In genomic region chr22:19974935-19975706, GRCh38 we compare ENCODE assay signal across 1 cellular context.
TF ChIP-seq lines count a peak whose summit lies in the region.

No MANE protein-coding gene starts in this region.

TF ChIP-seq in K562, 482 proteins besides CTCF, POLR2A, EP300 and RAD21 (continued from another document and continues in another):
- TF ChIP-seq ZBTB40 (IDR thresholded peaks at IDR 0.05) = no peak
- TF ChIP-seq ZBTB40 (CRISPR knock-in tag; IDR thresholded peaks at IDR 0.05) = no peak
- no peak for TF ChIP-seq ZBTB49 (CRISPR knock-in tag; IDR thresholded peaks at IDR 0.05; ENCODE audit: borderline replicate concordance)
- TF ChIP-seq SAP30 (IDR thresholded peaks at IDR 0.05; ENCODE audit: borderline replicate concordance, insufficient read depth, low read depth, low read length, poor library complexity, severe bottlenecking) = peak; percentile 52
- peak; percentile 75 for TF ChIP-seq POLR2G (IDR thresholded peaks at IDR 0.05; ENCODE audit: low read depth, low read length)
- TF ChIP-seq PKNOX1 (IDR thresholded peaks at IDR 0.05) = no peak; the same call in 1 of the 2 replicates
- TF ChIP-seq CBFA2T2 (conservative IDR thresholded peaks at IDR 0.05) = peak; percentile 64
- no peak for TF ChIP-seq RBM34 (IDR thresholded peaks at IDR 0.05; ENCODE audit: borderline replicate concordance, insufficient read depth, low read length)
- no peak for TF ChIP-seq ZNF324 (CRISPR knock-in tag; IDR thresholded peaks at IDR 0.05)
- peak; percentile 21; the same call in 1 of the 2 replicates for TF ChIP-seq SMAD4 (CRISPR knock-in tag; conservative IDR thresholded peaks at IDR 0.05)
- TF ChIP-seq NRF1 (conservative IDR thresholded peaks at IDR 0.05 in 1 of 2, IDR thresholded peaks at IDR 0.05 in 1 of 2) = peak; percentile 52 to 65
- no peak for TF ChIP-seq ZNF395 (CRISPR knock-in tag; IDR thresholded peaks at IDR 0.05)
- peak; percentile 87 for TF ChIP-seq ARID1B (IDR thresholded peaks at IDR 0.05)
- no peak for TF ChIP-seq REST (CRISPR knock-in tag; IDR thresholded peaks at IDR 0.05; ENCODE audit: low read depth)
- TF ChIP-seq KLF13 (tag; IDR thresholded peaks at IDR 0.05; ENCODE audit: borderline replicate concordance, low read depth) = 0 out of 2 replicates have a peak, but pooled peaks have one; percentile 43
- peak; percentile 31; the same call in 1 of the 2 replicates for TF ChIP-seq HLTF (IDR thresholded peaks at IDR 0.05)
- 0 out of 2 replicates have a peak, but pooled peaks have one; percentile 26 for TF ChIP-seq ZSCAN29 (IDR thresholded peaks at IDR 0.05)
- TF ChIP-seq L3MBTL2 (IDR thresholded peaks at IDR 0.05) = peak; percentile 47; the same call in 1 of the 2 replicates
- TF ChIP-seq FOXJ2 (tag; IDR thresholded peaks at IDR 0.05) = no peak
- 0 out of 2 replicates have a peak, but pooled peaks have one; percentile 54 for TF ChIP-seq EGR1 (conservative IDR thresholded peaks at IDR 0.05)
- TF ChIP-seq CCAR2 (IDR thresholded peaks at IDR 0.05; ENCODE audit: low read depth, low read length) = no peak
- no peak for TF ChIP-seq THRAP3 (IDR thresholded peaks at IDR 0.05; ENCODE audit: borderline replicate concordance)
- TF ChIP-seq SPI1 (IDR thresholded peaks at IDR 0.05; ENCODE audit: borderline replicate concordance, low read depth, low read length) = peak; percentile 96
- peak in 1 of 2 experiments; percentile 63; a peak in 2 of 4 replicates for TF ChIP-seq HDAC1 (IDR thresholded peaks at IDR 0.05)
- peak in 1 of 2 experiments; percentile 24; a peak in 1 of 3 replicates for TF ChIP-seq CBX3 (IDR thresholded peaks at IDR 0.05; ENCODE audit: borderline replicate concordance in 1 of 2, low read length in 2 of 2)
- TF ChIP-seq JUND (IDR thresholded peaks at IDR 0.05; ENCODE audit: borderline replicate concordance, low read depth, low read length) = peak; percentile 42
- peak; percentile 29; the same call in 1 of the 3 replicates for TF ChIP-seq JUND (tag; IDR thresholded peaks at IDR 0.05; ENCODE audit: borderline replicate concordance, low read depth, low read length)
- peak; percentile 83; the same call in 1 of the 2 replicates for TF ChIP-seq KLF16 (IDR thresholded peaks at IDR 0.05)
- peak; percentile 46; the same call in 1 of the 2 replicates for TF ChIP-seq MAFF (IDR thresholded peaks at IDR 0.05; ENCODE audit: low read length)
- no peak for TF ChIP-seq PCBP1 (IDR thresholded peaks at IDR 0.05; ENCODE audit: low read depth, low read length, poor library complexity, severe bottlenecking)
- TF ChIP-seq, protein P1, sequence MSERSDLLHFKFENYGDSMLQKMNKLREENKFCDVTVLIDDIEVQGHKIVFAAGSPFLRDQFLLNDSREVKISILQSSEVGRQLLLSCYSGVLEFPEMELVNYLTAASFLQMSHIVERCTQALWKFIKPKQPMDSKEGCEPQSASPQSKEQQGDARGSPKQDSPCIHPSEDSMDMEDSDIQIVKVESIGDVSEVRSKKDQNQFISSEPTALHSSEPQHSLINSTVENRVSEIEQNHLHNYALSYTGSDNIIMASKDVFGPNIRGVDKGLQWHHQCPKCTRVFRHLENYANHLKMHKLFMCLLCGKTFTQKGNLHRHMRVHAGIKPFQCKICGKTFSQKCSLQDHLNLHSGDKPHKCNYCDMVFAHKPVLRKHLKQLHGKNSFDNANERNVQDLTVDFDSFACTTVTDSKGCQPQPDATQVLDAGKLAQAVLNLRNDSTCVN (CRISPR knock-in tag; IDR thresholded peaks at IDR 0.05) = peak; percentile 77; the same call in 1 of the 2 replicates
- TF ChIP-seq, protein P2, sequence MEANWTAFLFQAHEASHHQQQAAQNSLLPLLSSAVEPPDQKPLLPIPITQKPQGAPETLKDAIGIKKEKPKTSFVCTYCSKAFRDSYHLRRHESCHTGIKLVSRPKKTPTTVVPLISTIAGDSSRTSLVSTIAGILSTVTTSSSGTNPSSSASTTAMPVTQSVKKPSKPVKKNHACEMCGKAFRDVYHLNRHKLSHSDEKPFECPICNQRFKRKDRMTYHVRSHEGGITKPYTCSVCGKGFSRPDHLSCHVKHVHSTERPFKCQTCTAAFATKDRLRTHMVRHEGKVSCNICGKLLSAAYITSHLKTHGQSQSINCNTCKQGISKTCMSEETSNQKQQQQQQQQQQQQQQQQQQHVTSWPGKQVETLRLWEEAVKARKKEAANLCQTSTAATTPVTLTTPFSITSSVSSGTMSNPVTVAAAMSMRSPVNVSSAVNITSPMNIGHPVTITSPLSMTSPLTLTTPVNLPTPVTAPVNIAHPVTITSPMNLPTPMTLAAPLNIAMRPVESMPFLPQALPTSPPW (CRISPR knock-in tag; IDR thresholded peaks at IDR 0.05) = 0 out of 2 replicates have a peak, but pooled peaks have one; percentile 24
- TF ChIP-seq, protein P3, sequence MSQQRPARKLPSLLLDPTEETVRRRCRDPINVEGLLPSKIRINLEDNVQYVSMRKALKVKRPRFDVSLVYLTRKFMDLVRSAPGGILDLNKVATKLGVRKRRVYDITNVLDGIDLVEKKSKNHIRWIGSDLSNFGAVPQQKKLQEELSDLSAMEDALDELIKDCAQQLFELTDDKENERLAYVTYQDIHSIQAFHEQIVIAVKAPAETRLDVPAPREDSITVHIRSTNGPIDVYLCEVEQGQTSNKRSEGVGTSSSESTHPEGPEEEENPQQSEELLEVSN (IDR thresholded peaks at IDR 0.05; ENCODE audit: borderline replicate concordance in 1 of 2, extremely low read depth in 1 of 2, insufficient read depth in 1 of 2, insufficient read length in 1 of 2, low read depth in 1 of 2, low read length in 1 of 2, poor library complexity in 1 of 2, severe bottlenecking in 1 of 2) = peak; percentile 2 to 39
